In the genomic region with DNA sequence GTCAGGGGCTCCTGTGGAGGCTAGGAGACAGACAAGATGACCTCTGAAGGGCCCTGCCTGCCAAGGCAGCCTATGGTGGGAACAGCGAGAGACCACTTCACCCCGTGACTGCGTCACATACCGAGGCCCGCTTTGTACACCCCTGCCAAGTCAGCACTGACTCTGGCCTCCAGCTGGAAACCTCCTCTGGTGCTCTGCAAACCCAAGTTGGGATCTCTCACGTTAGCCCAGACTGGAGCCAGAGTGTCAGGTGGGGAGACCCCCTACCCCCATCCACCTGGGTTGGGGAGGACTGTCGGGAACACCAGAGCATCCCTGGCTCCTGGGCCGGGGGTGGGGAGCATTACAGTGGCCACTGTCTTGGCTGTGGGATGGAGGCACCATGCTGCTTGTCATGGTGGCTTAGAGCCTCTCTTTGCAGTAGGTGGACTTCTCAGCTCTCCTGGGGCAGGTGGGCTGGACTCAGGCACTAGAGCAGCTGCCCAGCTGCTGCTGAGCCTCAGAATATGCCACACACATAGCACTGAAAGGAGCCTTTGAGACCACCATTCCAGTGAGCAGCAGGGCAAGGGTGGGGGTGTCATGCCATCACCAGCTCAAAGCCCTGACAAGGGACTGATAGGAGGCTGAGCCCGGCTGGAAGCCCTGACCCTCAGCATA, we compare ENCODE assay signal across 1 cellular context.
TF ChIP-seq lines count a peak whose summit lies in the region.

No MANE protein-coding gene starts in this region.

TF ChIP-seq in HepG2, 621 proteins besides CTCF, POLR2A, EP300 and RAD21:
- TF ChIP-seq KDM5B (CRISPR knock-in tag; IDR thresholded peaks at IDR 0.05; ENCODE audit: borderline replicate concordance) (0 out of 2 replicates have a peak, but pooled peaks have one; percentile 2), ZNF20 (CRISPR knock-in tag; IDR thresholded peaks at IDR 0.05) (no peak)
